Comparison of ENCODE assay signal across 1 cellular context in the genomic region with DNA sequence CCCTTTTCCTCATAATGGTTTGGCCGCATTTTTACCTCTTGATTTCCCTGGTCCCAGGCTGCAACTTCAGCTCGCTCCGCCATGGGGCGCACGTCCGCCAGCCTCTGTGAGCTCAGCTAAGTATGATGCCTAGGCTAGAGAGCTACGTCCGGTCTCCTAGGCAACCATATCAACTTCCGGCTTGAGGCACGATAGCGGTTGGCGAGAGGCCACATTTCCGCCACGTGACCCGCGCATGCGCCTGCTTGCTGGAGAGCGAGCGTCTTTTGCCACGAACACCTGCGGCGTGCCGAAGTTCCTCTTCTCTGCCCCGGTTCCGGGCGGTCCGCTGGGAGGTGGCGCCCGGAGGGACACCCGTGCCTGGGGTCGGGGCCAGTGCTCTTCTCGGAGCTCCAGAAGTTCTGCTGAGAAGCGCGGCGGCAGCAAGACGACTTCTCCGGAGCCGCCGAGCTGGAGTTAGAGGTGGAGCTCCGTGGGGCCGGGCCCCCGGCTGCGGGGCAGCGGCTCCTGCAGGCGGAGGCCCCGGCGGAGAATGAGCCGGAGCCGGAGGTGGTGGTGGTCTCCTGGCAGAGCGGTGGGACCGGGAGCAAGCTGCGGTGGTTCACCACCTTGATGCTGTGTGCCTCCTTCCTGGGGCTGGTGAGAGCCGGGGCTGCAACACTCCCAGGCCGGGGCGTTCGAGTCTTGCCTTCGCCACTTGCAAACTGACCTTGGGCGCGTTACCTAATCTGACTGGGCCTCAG.
TF ChIP-seq lines count a peak whose summit lies in the region.

No MANE protein-coding gene starts in this region.

TF ChIP-seq in HepG2, 621 proteins besides CTCF, POLR2A, EP300 and RAD21 (continued from another document and continues in another):
- TF ChIP-seq, protein P1, sequence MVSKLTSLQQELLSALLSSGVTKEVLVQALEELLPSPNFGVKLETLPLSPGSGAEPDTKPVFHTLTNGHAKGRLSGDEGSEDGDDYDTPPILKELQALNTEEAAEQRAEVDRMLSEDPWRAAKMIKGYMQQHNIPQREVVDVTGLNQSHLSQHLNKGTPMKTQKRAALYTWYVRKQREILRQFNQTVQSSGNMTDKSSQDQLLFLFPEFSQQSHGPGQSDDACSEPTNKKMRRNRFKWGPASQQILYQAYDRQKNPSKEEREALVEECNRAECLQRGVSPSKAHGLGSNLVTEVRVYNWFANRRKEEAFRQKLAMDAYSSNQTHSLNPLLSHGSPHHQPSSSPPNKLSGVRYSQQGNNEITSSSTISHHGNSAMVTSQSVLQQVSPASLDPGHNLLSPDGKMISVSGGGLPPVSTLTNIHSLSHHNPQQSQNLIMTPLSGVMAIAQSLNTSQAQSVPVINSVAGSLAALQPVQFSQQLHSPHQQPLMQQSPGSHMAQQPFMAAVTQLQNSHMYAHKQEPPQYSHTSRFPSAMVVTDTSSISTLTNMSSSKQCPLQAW (CRISPR knock-in tag; IDR thresholded peaks at IDR 0.05), result peak; percentile 93
- TF ChIP-seq SRSF4 (IDR thresholded peaks at IDR 0.05; ENCODE audit: low read depth, low read length, poor library complexity, severe bottlenecking), result no peak
- TF ChIP-seq KAT7 (CRISPR knock-in tag; IDR thresholded peaks at IDR 0.05; ENCODE audit: borderline replicate concordance), result peak; percentile 72
- no peak for TF ChIP-seq ZNF234 (CRISPR knock-in tag; conservative IDR thresholded peaks at IDR 0.05)
- peak; percentile 70 for TF ChIP-seq MEIS1 (CRISPR knock-in tag; IDR thresholded peaks at IDR 0.05; ENCODE audit: borderline replicate concordance)
- peak; percentile 96 for TF ChIP-seq PHF8 (CRISPR knock-in tag; IDR thresholded peaks at IDR 0.05)
- TF ChIP-seq, protein P2, sequence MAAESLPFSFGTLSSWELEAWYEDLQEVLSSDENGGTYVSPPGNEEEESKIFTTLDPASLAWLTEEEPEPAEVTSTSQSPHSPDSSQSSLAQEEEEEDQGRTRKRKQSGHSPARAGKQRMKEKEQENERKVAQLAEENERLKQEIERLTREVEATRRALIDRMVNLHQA (CRISPR knock-in tag; IDR thresholded peaks at IDR 0.05), result no peak
- TF ChIP-seq, protein P3, sequence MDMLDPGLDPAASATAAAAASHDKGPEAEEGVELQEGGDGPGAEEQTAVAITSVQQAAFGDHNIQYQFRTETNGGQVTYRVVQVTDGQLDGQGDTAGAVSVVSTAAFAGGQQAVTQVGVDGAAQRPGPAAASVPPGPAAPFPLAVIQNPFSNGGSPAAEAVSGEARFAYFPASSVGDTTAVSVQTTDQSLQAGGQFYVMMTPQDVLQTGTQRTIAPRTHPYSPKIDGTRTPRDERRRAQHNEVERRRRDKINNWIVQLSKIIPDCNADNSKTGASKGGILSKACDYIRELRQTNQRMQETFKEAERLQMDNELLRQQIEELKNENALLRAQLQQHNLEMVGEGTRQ (IDR thresholded peaks at IDR 0.05; ENCODE audit: low read depth, low read length), result peak; percentile 98
- TF ChIP-seq, protein P3 (CRISPR knock-in tag; IDR thresholded peaks at IDR 0.05; ENCODE audit: borderline replicate concordance), result peak; percentile 99; the same call in 1 of the 2 replicates
- peak; percentile 86 for TF ChIP-seq BHLHE40 (IDR thresholded peaks at IDR 0.05; ENCODE audit: low read length)
- TF ChIP-seq, protein P4, sequence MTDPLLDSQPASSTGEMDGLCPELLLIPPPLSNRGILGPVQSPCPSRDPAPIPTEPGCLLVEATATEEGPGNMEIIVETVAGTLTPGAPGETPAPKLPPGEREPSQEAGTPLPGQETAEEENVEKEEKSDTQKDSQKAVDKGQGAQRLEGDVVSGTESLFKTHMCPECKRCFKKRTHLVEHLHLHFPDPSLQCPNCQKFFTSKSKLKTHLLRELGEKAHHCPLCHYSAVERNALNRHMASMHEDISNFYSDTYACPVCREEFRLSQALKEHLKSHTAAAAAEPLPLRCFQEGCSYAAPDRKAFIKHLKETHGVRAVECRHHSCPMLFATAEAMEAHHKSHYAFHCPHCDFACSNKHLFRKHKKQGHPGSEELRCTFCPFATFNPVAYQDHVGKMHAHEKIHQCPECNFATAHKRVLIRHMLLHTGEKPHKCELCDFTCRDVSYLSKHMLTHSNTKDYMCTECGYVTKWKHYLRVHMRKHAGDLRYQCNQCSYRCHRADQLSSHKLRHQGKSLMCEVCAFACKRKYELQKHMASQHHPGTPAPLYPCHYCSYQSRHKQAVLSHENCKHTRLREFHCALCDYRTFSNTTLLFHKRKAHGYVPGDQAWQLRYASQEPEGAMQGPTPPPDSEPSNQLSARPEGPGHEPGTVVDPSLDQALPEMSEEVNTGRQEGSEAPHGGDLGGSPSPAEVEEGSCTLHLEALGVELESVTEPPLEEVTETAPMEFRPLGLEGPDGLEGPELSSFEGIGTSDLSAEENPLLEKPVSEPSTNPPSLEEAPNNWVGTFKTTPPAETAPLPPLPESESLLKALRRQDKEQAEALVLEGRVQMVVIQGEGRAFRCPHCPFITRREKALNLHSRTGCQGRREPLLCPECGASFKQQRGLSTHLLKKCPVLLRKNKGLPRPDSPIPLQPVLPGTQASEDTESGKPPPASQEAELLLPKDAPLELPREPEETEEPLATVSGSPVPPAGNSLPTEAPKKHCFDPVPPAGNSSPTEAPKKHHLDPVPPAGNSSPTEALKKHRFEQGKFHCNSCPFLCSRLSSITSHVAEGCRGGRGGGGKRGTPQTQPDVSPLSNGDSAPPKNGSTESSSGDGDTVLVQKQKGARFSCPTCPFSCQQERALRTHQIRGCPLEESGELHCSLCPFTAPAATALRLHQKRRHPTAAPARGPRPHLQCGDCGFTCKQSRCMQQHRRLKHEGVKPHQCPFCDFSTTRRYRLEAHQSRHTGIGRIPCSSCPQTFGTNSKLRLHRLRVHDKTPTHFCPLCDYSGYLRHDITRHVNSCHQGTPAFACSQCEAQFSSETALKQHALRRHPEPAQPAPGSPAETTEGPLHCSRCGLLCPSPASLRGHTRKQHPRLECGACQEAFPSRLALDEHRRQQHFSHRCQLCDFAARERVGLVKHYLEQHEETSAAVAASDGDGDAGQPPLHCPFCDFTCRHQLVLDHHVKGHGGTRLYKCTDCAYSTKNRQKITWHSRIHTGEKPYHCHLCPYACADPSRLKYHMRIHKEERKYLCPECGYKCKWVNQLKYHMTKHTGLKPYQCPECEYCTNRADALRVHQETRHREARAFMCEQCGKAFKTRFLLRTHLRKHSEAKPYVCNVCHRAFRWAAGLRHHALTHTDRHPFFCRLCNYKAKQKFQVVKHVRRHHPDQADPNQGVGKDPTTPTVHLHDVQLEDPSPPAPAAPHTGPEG (CRISPR knock-in tag; IDR thresholded peaks at IDR 0.05), result peak; percentile 27
- TF ChIP-seq ZNF251 (CRISPR knock-in tag; IDR thresholded peaks at IDR 0.05), result no peak
- TF ChIP-seq ZNF431 (CRISPR knock-in tag; IDR thresholded peaks at IDR 0.05; ENCODE audit: borderline replicate concordance, low read depth), result peak; percentile 76
- peak; percentile 66 for TF ChIP-seq MED1 (CRISPR knock-in tag; IDR thresholded peaks at IDR 0.05)
- TF ChIP-seq, protein P5, sequence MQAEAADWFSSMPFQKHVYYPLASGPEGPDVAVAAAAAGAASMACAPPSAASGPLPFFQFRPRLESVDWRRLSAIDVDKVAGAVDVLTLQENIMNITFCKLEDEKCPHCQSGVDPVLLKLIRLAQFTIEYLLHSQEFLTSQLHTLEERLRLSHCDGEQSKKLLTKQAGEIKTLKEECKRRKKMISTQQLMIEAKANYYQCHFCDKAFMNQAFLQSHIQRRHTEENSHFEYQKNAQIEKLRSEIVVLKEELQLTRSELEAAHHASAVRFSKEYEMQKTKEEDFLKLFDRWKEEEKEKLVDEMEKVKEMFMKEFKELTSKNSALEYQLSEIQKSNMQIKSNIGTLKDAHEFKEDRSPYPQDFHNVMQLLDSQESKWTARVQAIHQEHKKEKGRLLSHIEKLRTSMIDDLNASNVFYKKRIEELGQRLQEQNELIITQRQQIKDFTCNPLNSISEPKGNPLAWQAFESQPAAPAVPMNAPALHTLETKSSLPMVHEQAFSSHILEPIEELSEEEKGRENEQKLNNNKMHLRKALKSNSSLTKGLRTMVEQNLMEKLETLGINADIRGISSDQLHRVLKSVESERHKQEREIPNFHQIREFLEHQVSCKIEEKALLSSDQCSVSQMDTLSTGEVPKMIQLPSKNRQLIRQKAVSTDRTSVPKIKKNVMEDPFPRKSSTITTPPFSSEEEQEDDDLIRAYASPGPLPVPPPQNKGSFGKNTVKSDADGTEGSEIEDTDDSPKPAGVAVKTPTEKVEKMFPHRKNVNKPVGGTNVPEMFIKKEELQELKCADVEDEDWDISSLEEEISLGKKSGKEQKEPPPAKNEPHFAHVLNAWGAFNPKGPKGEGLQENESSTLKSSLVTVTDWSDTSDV (CRISPR knock-in tag; IDR thresholded peaks at IDR 0.05), result no peak
- TF ChIP-seq ZNF496 (CRISPR knock-in tag; IDR thresholded peaks at IDR 0.05; ENCODE audit: insufficient replicate concordance), result no peak
- no peak for TF ChIP-seq KLF13 (CRISPR knock-in tag; IDR thresholded peaks at IDR 0.05)
- TF ChIP-seq MTF1 (CRISPR knock-in tag; IDR thresholded peaks at IDR 0.05), result no peak
- TF ChIP-seq, protein P6, sequence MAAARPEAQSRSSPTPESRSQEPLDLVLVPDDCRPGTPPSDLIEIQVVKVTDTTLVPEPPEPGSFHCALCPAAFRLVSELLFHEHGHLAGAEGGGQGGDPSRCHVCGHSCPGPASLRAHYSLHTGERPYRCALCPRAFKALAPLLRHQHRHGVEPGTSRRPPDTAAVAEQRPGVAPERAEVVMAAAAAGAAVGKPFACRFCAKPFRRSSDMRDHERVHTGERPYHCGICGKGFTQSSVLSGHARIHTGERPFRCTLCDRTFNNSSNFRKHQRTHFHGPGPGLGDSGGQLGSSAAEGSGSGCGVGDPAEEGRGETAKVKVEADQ (CRISPR knock-in tag; IDR thresholded peaks at IDR 0.05; ENCODE audit: borderline replicate concordance), result no peak
- 0 out of 2 replicates have a peak, but pooled peaks have one; percentile 74 for TF ChIP-seq ZNF83 (CRISPR knock-in tag; IDR thresholded peaks at IDR 0.05; ENCODE audit: borderline replicate concordance)
- TF ChIP-seq ZNF703 (CRISPR knock-in tag; IDR thresholded peaks at IDR 0.05; ENCODE audit: borderline replicate concordance), result no peak; the same call in 1 of the 2 replicates
- no peak for TF ChIP-seq SETDB1 (CRISPR knock-in tag; IDR thresholded peaks at IDR 0.05; ENCODE audit: borderline replicate concordance)
- TF ChIP-seq ZNF253 (CRISPR knock-in tag; IDR thresholded peaks at IDR 0.05; ENCODE audit: borderline replicate concordance), result no peak
- TF ChIP-seq NCOR1 (IDR thresholded peaks at IDR 0.05; ENCODE audit: borderline replicate concordance, low read length), result no peak
- TF ChIP-seq SNAPC2 (CRISPR knock-in tag; IDR thresholded peaks at IDR 0.05), result no peak
- TF ChIP-seq ATRX (CRISPR knock-in tag; IDR thresholded peaks at IDR 0.05; ENCODE audit: borderline replicate concordance), result no peak
- peak; percentile 98 for TF ChIP-seq ZMYM4 (CRISPR knock-in tag; IDR thresholded peaks at IDR 0.05)
- TF ChIP-seq, protein P7, sequence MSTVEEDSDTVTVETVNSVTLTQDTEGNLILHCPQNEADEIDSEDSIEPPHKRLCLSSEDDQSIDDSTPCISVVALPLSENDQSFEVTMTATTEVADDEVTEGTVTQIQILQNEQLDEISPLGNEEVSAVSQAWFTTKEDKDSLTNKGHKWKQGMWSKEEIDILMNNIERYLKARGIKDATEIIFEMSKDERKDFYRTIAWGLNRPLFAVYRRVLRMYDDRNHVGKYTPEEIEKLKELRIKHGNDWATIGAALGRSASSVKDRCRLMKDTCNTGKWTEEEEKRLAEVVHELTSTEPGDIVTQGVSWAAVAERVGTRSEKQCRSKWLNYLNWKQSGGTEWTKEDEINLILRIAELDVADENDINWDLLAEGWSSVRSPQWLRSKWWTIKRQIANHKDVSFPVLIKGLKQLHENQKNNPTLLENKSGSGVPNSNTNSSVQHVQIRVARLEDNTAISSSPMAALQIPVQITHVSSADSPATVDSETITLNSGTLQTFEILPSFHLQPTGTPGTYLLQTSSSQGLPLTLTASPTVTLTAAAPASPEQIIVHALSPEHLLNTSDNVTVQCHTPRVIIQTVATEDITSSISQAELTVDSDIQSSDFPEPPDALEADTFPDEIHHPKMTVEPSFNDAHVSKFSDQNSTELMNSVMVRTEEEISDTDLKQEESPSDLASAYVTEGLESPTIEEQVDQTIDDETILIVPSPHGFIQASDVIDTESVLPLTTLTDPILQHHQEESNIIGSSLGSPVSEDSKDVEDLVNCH (CRISPR knock-in tag; IDR thresholded peaks at IDR 0.05), result no peak
- TF ChIP-seq RBAK (CRISPR knock-in tag; IDR thresholded peaks at IDR 0.05), result no peak
- TF ChIP-seq ZNF12 (CRISPR knock-in tag; IDR thresholded peaks at IDR 0.05), result peak; percentile 86
- TF ChIP-seq, protein P8, sequence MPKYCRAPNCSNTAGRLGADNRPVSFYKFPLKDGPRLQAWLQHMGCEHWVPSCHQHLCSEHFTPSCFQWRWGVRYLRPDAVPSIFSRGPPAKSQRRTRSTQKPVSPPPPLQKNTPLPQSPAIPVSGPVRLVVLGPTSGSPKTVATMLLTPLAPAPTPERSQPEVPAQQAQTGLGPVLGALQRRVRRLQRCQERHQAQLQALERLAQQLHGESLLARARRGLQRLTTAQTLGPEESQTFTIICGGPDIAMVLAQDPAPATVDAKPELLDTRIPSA (CRISPR knock-in tag; IDR thresholded peaks at IDR 0.05; ENCODE audit: borderline replicate concordance), result no peak
